In the genomic region with DNA sequence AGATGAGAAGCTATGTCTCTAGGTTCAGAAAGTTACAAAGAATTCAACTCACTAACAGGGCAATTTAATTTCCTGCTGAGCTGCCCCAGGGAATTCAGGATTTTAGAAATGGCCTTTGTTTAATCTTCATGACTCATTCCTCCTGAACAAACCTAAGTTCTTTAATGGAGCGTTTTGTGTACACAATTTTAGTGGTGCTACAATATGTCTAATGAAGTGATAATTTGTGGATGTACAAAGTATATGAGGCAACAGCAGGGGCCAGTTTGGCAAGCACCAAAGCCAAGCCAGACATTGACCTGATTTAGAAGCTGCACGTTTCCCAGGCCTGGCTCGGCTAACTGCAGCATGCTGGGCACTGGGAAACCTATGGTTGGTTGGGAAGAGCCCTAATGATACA, we compare ENCODE assay signal across 13 cellular contexts. TPM values are rescaled to one million over a fixed set of nuclear protein-coding genes. Genes with fewer than 3 reads are reported as not detected.
DNase-seq lines count a peak whose midpoint lies in the region; TF ChIP-seq lines count a peak whose summit lies in the region.
"Had no signal": no experiment of that assay in that cellular context is flagged by ENCODE, and none has a peak within 500 bp of the region (broad histone marks: within the 10 kb centered on the region; RNA-seq: fewer than 3 reads in every experiment).

No MANE protein-coding gene starts in this region.

- H3K27ac ChIP-seq in VCaP: peak overlapping the region; percentile 24; the same call in 1 of the 2 replicates
- H3K27ac ChIP-seq: neural progenitor cell had no signal

- DNase-seq in COLO829 (ENCODE audit: low spot score) (peak; percentile 66), MG63 (peak; percentile 21), iris pigment epithelial cell (ENCODE audit: low read depth) (peak; percentile 2), NOMO-1 (lab: John Stamatoyannopoulos, UW; ENCODE audit: unreplicated experiment in 2 of 2) (no peak), NCI-H524 treated with DMSO at 0.1 percent for 48 hours (lab: John Stamatoyannopoulos, UW) (no peak), islet precursor cell (no peak), occipital lobe (lab: John Stamatoyannopoulos, UW) (no peak)
- DNase-seq: activated CD4-positive, CD25-positive, alpha-beta regulatory T cell; activated gamma-delta T cell treated with Interleukin-2 at 50 U/mL for 16 hours; dermis blood vessel endothelial cell; RPMI8226 had no signal

- H3K4me3 ChIP-seq in MG63: no peak overlapping the region
- H3K4me3 ChIP-seq: neural progenitor cell had no signal

- no peaks in the 10 kb centered on the region for H3K36me3 ChIP-seq in MG63
- H3K36me3 ChIP-seq: neural progenitor cell had no signal

- no peaks in the 10 kb centered on the region for H3K27me3 ChIP-seq in MG63
- H3K27me3 ChIP-seq: neural progenitor cell had no signal

- no peaks in the 10 kb centered on the region for H3K9me3 ChIP-seq in MG63

- no peak for TF ChIP-seq CTCF in VCaP (conservative IDR thresholded peaks at IDR 0.05)

RNA-seq across cellular contexts. Expression of a gene that starts 34.4 kb away (rescaled TPM):
- not detected in 2 replicates for total RNA-seq in MG63 (2014; rRNA removed; shearing (Covaris generic); ENCODE audit: low replicate concordance)
- not detected for total RNA-seq in occipital lobe
- total RNA-seq: dermis blood vessel endothelial cell had no signal

Comparison
In these comparisons a context has a peak if more than half of its experiments do, and no peak if none do; other contexts are left out.
1. DNase-seq: peak in COLO829 (single experiment), MG63 (single experiment) and iris pigment epithelial cell (single experiment); none in NOMO-1 (0 of 2), NCI-H524 treated with DMSO at 0.1 percent for 48 hours (single experiment), islet precursor cell (single experiment) and occipital lobe (single experiment).